Comparison of ENCODE assay signal across 21 cellular contexts in the genomic region with DNA sequence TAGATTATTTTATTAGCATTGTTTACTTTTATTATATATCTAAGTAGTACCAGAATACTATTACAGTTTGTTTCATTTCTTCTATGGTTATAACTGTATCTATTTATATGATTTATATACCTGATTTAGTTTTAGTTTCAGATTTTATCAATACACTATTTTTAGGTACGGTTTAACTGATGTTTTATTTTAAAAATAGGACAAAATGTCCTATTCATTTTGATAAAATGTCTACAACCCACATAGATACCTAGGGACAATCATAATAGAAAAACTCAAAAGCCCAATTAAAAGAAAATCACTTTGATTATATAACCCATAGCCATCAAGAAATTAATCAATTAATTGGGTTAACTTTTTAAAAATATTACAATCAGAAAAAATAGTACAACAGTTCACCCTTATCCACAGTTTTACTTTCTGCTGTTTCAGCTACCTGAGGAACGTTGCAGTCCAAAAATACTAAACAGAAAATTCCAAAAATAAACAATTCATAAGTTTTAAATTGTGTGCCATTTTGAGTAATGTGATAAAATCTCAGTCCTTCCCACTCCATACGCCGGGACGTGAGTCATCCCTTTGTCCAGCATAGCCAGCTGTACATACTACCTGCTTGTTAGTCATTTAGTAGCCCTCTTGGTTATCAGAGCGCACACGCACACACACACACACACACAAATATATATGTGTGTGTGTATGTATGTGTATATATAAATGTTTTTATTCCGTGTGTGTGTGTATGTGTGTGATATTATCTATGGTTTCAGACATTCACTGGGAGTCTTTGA. TPM values are rescaled to one million over a fixed set of nuclear protein-coding genes. Genes with fewer than 3 reads are reported as not detected.
A peak's percentile ranks its signal among the peaks of the same experiment; 100 is the strongest.
DNase-seq lines count a peak whose midpoint lies in the region; ATAC-seq, FAIRE-seq and TF ChIP-seq lines count a peak whose summit lies in the region.
"Had no signal": no experiment of that assay in that cellular context is flagged by ENCODE, and none has a peak within 500 bp of the region (broad histone marks: within the 10 kb centered on the region; RNA-seq: fewer than 3 reads in every experiment).

No MANE protein-coding gene starts in this region.

- DNase-seq in DMS 273 treated with DMSO at 0.1 percent for 48 hours (lab: John Stamatoyannopoulos, UW) (peak; percentile 27), RWPE2 (ENCODE audit: low spot score) (peak; percentile 80), glutamatergic neuron (no peak), tibial nerve (ENCODE audit: low spot score in 2 of 2) (no peak), T-helper 1 cell (no peak), erythroblast (lab: John Stamatoyannopoulos, UW) (no peak), pancreas (no peak)
- DNase-seq: anterior cingulate cortex; H7; Karpas-422; lower lobe of right lung; NCI-H187; NCI-H510A treated with DMSO at 0.1 percent for 48 hours; OCI-M1; right cardiac atrium; stimulated activated CD4-positive, alpha-beta T cell treated with anti-CD3 and anti-CD28 coated beads, Interleukin-2, amount 100 ng/mL, for 24 hours had no signal

- ATAC-seq in HG02884 (IDR thresholded peaks at IDR 0.05; ENCODE audit: unreplicated experiment) (peak; percentile 20), RWPE2 (ENCODE audit: low read depth) (peak; percentile 92), pancreas (no peak)
- ATAC-seq: lower lobe of right lung, right cardiac atrium had no signal

- H3K27ac ChIP-seq in RWPE2 (ENCODE audit: poor library complexity, severe bottlenecking), result no peak overlapping the region
- no peak overlapping the region for H3K27ac ChIP-seq in tibial nerve
- no peak overlapping the region for H3K27ac ChIP-seq in pancreas
- H3K27ac ChIP-seq: dorsolateral prefrontal cortex, lower lobe of right lung, thoracic aorta had no signal

- H3K36me3 ChIP-seq in RWPE2 (ENCODE audit: low read depth) (no peaks in the 10 kb centered on the region), tibial nerve (no peaks in the 10 kb centered on the region), pancreas (no peaks in the 10 kb centered on the region)
- H3K36me3 ChIP-seq: lower lobe of right lung, thoracic aorta had no signal

- intact Hi-C loops in pancreas (cut with DNase I), result no loop called here

- no peaks in the 10 kb centered on the region for H3K36me3 Mint-ChIP-seq in glutamatergic neuron (ENCODE audit: unreplicated experiment)

- no peak for TF ChIP-seq CTCF in RWPE2 (IDR thresholded peaks at IDR 0.05; ENCODE audit: poor library complexity, severe bottlenecking)
- no peak for TF ChIP-seq CTCF in glutamatergic neuron (IDR thresholded peaks at IDR 0.05; ENCODE audit: partially characterized antibody, unreplicated experiment)
- TF ChIP-seq CTCF in tibial nerve (IDR thresholded peaks at IDR 0.05), result no peak
- TF ChIP-seq CTCF in pancreas (IDR thresholded peaks at IDR 0.05), result no peak

- H3K4me3 ChIP-seq in RWPE2 (ENCODE audit: severe bottlenecking), result no peak overlapping the region
- H3K4me3 ChIP-seq in tibial nerve, result no peak overlapping the region
- no peak overlapping the region for H3K4me3 ChIP-seq in pancreas
- H3K4me3 ChIP-seq: dorsolateral prefrontal cortex, lower lobe of right lung, thoracic aorta had no signal

- peaks cover 20% of the 10 kb centered on the region for H3K4me1 Mint-ChIP-seq in glutamatergic neuron (ENCODE audit: low read depth, unreplicated experiment)

- peaks cover 5% of the 10 kb centered on the region for H3K27me3 Mint-ChIP-seq in glutamatergic neuron (ENCODE audit: unreplicated experiment)

- H3K9me3 Mint-ChIP-seq in glutamatergic neuron (ENCODE audit: unreplicated experiment), result peaks cover 6% of the 10 kb centered on the region
- H3K9me3 Mint-ChIP-seq: nephron had no signal

- no peaks in the 10 kb centered on the region for H3K27me3 ChIP-seq in RWPE2 (ENCODE audit: insufficient read depth, poor library complexity, severe bottlenecking)
- no peaks in the 10 kb centered on the region for H3K27me3 ChIP-seq in tibial nerve
- no peaks in the 10 kb centered on the region for H3K27me3 ChIP-seq in pancreas
- H3K27me3 ChIP-seq: dorsolateral prefrontal cortex had no signal

- 82 to 87% methylated on average over 8 of the region's 8 CpGs for WGBS in tibial nerve, 2 donors
- 67 to 73% methylated on average over 8 of the region's 8 CpGs for WGBS in pancreas, 2 donors

- H3K27ac Mint-ChIP-seq in glutamatergic neuron (ENCODE audit: unreplicated experiment), result peak overlapping the region; percentile 48
- H3K27ac Mint-ChIP-seq: nephron had no signal

- H3K4me1 ChIP-seq in RWPE2 (ENCODE audit: insufficient read depth, poor library complexity, severe bottlenecking) (peaks cover 8% of the 10 kb centered on the region), tibial nerve (peaks cover 0 to 5% (median 0%) of the 10 kb centered on the region in 4 donors), pancreas (no peaks in the 10 kb centered on the region)

- no peak for FAIRE-seq in pancreas (lab: Jason Lieb, UNC)

- H3K9me3 ChIP-seq in RWPE2 (ENCODE audit: severe bottlenecking) (no peaks in the 10 kb centered on the region), tibial nerve (no peaks in the 10 kb centered on the region), pancreas (no peaks in the 10 kb centered on the region)
- H3K9me3 ChIP-seq: lower lobe of right lung, thoracic aorta had no signal

- no peak for TF ChIP-seq POLR2A in tibial nerve (IDR thresholded peaks at IDR 0.05)
- TF ChIP-seq POLR2A in erythroblast (IDR thresholded peaks at IDR 0.05; ENCODE audit: low read length), result no peak

- TF ChIP-seq EP300 in tibial nerve (IDR thresholded peaks at IDR 0.05), result no peak

- H3K4me3 Mint-ChIP-seq in glutamatergic neuron (ENCODE audit: unreplicated experiment), result no peak overlapping the region
- H3K4me3 Mint-ChIP-seq: nephron had no signal

RNA-seq across cellular contexts. Expression of a gene that starts 5.0 kb away (rescaled TPM):
- 15.7 TPM for total RNA-seq in glutamatergic neuron (ENCODE audit: unreplicated experiment)
- 1 to 10 TPM; 4.0 to 6.0 (median 4.8) TPM for total RNA-seq in tibial nerve
- total RNA-seq in pancreas, result 10 to 100 TPM in 1 of 6 donors, 1 to 10 TPM in 5; 3.4 to 12.7 (median 6.2) TPM
- 1 to 10 TPM in 1 of 2 donors, under 1 TPM in 1; 0.99 to 1.3 TPM for polyA plus RNA-seq in pancreas
- polyA plus RNA-seq: fibroblast of lung had no signal

Comparison
In these comparisons a context has a peak if more than half of its experiments do, and no peak if none do; other contexts are left out.
1. DNase-seq: peak in DMS 273 treated with DMSO at 0.1 percent for 48 hours (single experiment) and RWPE2 (single experiment); none in glutamatergic neuron (single experiment), tibial nerve (0 of 2), T-helper 1 cell (0 of 5), erythroblast (0 of 2) and pancreas (0 of 6).
2. ATAC-seq: peak in HG02884 (single experiment) and RWPE2 (single experiment); none in pancreas (0 of 4).